8 cellular contexts compared by ENCODE assay signal in the genomic region with DNA sequence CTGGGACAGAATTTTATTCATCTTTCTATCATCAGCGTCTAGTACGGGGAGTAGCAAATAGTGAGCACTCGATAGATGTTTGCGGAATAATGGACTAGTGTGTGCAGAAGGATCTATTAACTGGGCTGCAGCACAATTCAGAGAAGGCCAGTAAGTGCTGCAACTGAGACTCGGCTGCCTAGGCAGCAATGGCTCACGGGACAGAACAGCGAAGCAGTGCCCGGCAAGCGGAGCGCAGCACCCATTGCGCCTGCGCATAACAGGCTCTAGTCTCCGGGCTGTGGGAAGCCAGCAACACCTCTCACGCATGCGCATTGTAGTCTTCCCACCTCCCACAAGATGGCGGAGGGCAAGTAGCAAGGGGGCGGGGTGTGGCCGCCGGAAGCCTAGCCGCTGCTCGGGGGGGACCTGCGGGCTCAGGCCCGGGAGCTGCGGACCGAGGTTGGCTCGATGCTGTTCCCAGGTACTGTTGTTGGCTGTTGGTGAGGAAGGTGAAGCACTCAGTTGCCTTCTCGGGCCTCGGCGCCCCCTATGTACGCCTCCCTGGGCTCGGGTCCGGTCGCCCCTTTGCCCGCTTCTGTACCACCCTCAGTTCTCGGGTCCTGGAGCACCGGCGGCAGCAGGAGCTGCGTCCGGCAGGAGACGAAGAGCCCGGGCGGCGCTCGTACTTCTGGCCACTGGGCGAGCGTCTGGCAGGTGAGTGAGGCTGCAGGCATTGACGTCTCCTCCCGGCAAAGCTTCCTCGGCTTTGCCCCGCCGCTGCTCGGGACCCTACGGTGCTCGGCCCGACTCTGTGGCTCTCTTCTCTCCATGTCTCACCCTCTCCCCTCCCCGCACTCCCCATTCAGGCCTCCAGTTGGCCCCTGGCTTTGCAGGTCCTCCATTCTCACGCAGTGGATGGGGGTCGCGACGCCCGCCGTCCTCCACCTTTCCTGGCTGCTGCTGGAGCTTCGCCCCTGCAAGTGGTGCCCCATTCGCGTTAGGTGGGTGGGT. TPM values are rescaled to one million over a fixed set of nuclear protein-coding genes. Genes with fewer than 3 reads are reported as not detected.
DNase-seq lines count a peak whose midpoint lies in the region; ATAC-seq and TF ChIP-seq lines count a peak whose summit lies in the region.

No MANE protein-coding gene starts in this region.

- TF ChIP-seq POLR2A in erythroblast (IDR thresholded peaks at IDR 0.05; ENCODE audit: low read length), result peak; percentile 93

- peaks cover 13% of the 10 kb centered on the region for H3K4me1 ChIP-seq in PC-3 (ENCODE audit: insufficient read depth, low read length)

- intact Hi-C loops in PC-3 (cut with micrococcal nuclease), result loop anchor here (2.0 kb wide), 2 partner anchors 27 to 49 kb away; no protein-coding TSS in a partner anchor

- H3K9me2 ChIP-seq in PC-3 (replicated peaks; ENCODE audit: low read length), result no peaks in the 10 kb centered on the region

- H3K27me3 ChIP-seq in PC-3 (ENCODE audit: low read length), result no peaks in the 10 kb centered on the region

- peak overlapping the region; percentile 93 for H3K9ac ChIP-seq in PC-3 (ENCODE audit: low read length)

- no peaks in the 10 kb centered on the region for H4K20me1 ChIP-seq in PC-3 (ENCODE audit: low read length)

- peak overlapping the region; percentile 97 for H3K4me2 ChIP-seq in PC-3 (ENCODE audit: low read length)

- no peak for TF ChIP-seq CTCF in PC-3 (conservative IDR thresholded peaks at IDR 0.05; ENCODE audit: low read depth, low read length)

- no peaks in the 10 kb centered on the region for H3K36me3 ChIP-seq in PC-3 (ENCODE audit: low read depth, low read length)

- DNase-seq in DMS53 treated with DMSO at 0.1 percent for 48 hours (lab: John Stamatoyannopoulos, UW; ENCODE audit: unreplicated experiment), result peak; percentile 98
- DNase-seq in Jurkat, Clone E6-1 (ENCODE audit: low read depth, low spot score), result peak; percentile 98
- peak; percentile 94 for DNase-seq in PC-3
- peak; percentile 94 for DNase-seq in activated T-cell treated with anti-CD3 and anti-CD28 coated beads, Interleukin-2, amount 50 U/mL, for 24 hours
- DNase-seq in erythroblast (lab: John Stamatoyannopoulos, UW), result peak; percentile 98 to 99
- peak; percentile 99 for DNase-seq in mucosa of gallbladder (ENCODE audit: low spot score)
- DNase-seq in stimulated activated CD8-positive, alpha-beta memory T cell treated with anti-CD3 and anti-CD28 coated beads, Interleukin-4, amount 100 ng/mL, for 24 hours (ENCODE audit: low read depth), result peak; percentile 94

- H3K9me3 ChIP-seq in PC-3 (ENCODE audit: low read length), result no peaks in the 10 kb centered on the region

- H3K27me3 Mint-ChIP-seq in activated T-cell treated with anti-CD3 and anti-CD28 coated beads, Interleukin-2, amount 50 U/mL, for 24 hours, result no peaks in the 10 kb centered on the region

- POLR2A ChIA-PET in PC-3 (lab: Charles Lee; ENCODE audit: unreplicated experiment), result interaction anchor here (0.6 kb wide), 1 partner anchor 41 kb away, joined by 3 read pairs; no protein-coding TSS in a partner anchor

- BruUV-seq in PC-3 (replicated peaks; lab: Mats Ljungman, UMichigan), result no TSS peak

- no peaks in the 10 kb centered on the region for H3K9me3 Mint-ChIP-seq in activated T-cell treated with anti-CD3 and anti-CD28 coated beads, Interleukin-2, amount 50 U/mL, for 24 hours

- peak overlapping the region; percentile 91 for H3K27ac Mint-ChIP-seq in activated T-cell treated with anti-CD3 and anti-CD28 coated beads, Interleukin-2, amount 50 U/mL, for 24 hours

- peak overlapping the region; percentile 98 for H2AFZ ChIP-seq in PC-3 (ENCODE audit: low read length)

- H3F3A ChIP-seq in PC-3 (ENCODE audit: low read length, unreplicated experiment), result no peaks in the 10 kb centered on the region

- peak overlapping the region; percentile 78 for H3K27ac ChIP-seq in PC-3 (ENCODE audit: low read length)

- peaks cover 54% of the 10 kb centered on the region for H3K4me1 Mint-ChIP-seq in activated T-cell treated with anti-CD3 and anti-CD28 coated beads, Interleukin-2, amount 50 U/mL, for 24 hours (ENCODE audit: low read depth)

- H3K36me3 Mint-ChIP-seq in activated T-cell treated with anti-CD3 and anti-CD28 coated beads, Interleukin-2, amount 50 U/mL, for 24 hours (ENCODE audit: low read depth), result peaks cover 10% of the 10 kb centered on the region

- H3K4me3 Mint-ChIP-seq in activated T-cell treated with anti-CD3 and anti-CD28 coated beads, Interleukin-2, amount 50 U/mL, for 24 hours, result peak overlapping the region; percentile 91

- peaks cover 50% of the 10 kb centered on the region for H3K79me2 ChIP-seq in PC-3 (ENCODE audit: low read length)

- peak overlapping the region; percentile 87 for H3K4me3 ChIP-seq in Jurkat, Clone E6-1 (ENCODE audit: low read length)
- H3K4me3 ChIP-seq in PC-3 (ENCODE audit: low read length), result peak overlapping the region; percentile 99

- peak; percentile 95 for ATAC-seq in GM21717 (IDR thresholded peaks at IDR 0.05; ENCODE audit: unreplicated experiment)
- peak; percentile 91 for ATAC-seq in PC-3

- CTCF ChIA-PET in PC-3 (lab: Charles Lee), result no interaction called here

RNA-seq across cellular contexts. Expression of gene APC, which starts 30.2 kb away (rescaled TPM):
- polyA plus RNA-seq in Jurkat, Clone E6-1 (2012; ENCODE audit: insufficient read depth, insufficient read length), result 10.8 TPM
- total RNA-seq in PC-3 (2014; rRNA removed), result 31.0 and 31.7 TPM in 2 replicates
- 39.1 TPM for total RNA-seq in mucosa of gallbladder

Comparison
In these comparisons a context has a peak if more than half of its experiments do, and no peak if none do; other contexts are left out.
1. Peak in every context shown above with its lines: DNase-seq, ATAC-seq, H3K4me3 ChIP-seq and H3K27ac ChIP-seq.